9 cellular contexts compared by ENCODE assay signal in genomic region chr18:13614318-13614643, GRCh38.
DNase-seq lines count a peak whose midpoint lies in the region; ATAC-seq and TF ChIP-seq lines count a peak whose summit lies in the region.
"Had no signal": no experiment of that assay in that cellular context is flagged by ENCODE, and none has a peak within 500 bp of the region (broad histone marks: within the 10 kb centered on the region; RNA-seq: fewer than 3 reads in every experiment).

No MANE protein-coding gene starts in this region.

- intact Hi-C loops in naive thymus-derived CD4-positive, alpha-beta T cell (cut with micrococcal nuclease): loop anchor here (5.0 to 10.0 kb wide), 8 partner anchors 37 to 912 kb away; partner anchors contain the start of genes CEP192 (in 1 of the 2), CEP76 (in 1 of the 2) and PSMG2 (in 1 of the 2)

- H3K36me3 Mint-ChIP-seq in activated CD8-positive, alpha-beta T cell treated with anti-CD3 and anti-CD28 coated beads, Interleukin-2, amount 10 ng/mL, durations not matched to agents 7 days and 5 days (ENCODE audit: low read depth): peaks cover 19% of the 10 kb centered on the region
- H3K36me3 Mint-ChIP-seq in naive thymus-derived CD4-positive, alpha-beta T cell: peaks cover 0 to 12% (median 0%) of the 10 kb centered on the region in 5 donors
- H3K36me3 Mint-ChIP-seq: brain had no signal

- H3K9ac ChIP-seq in BLaER1: peak overlapping the region; percentile 87

- H3K4me3 Mint-ChIP-seq in activated CD8-positive, alpha-beta T cell treated with anti-CD3 and anti-CD28 coated beads, Interleukin-2, amount 10 ng/mL, durations not matched to agents 7 days and 5 days: peak overlapping the region; percentile 84
- H3K4me3 Mint-ChIP-seq in naive thymus-derived CD4-positive, alpha-beta T cell: peak overlapping the region; percentile 60 to 97 (median 84)

- H3K4me1 Mint-ChIP-seq in activated CD8-positive, alpha-beta T cell treated with anti-CD3 and anti-CD28 coated beads, Interleukin-2, amount 10 ng/mL, durations not matched to agents 7 days and 5 days (ENCODE audit: low read depth): peaks cover 88% of the 10 kb centered on the region
- peaks cover 53 to 87% (median 65%) of the 10 kb centered on the region in 7 donors for H3K4me1 Mint-ChIP-seq in naive thymus-derived CD4-positive, alpha-beta T cell

- H3K4me1 ChIP-seq in BLaER1: peaks cover 74% of the 10 kb centered on the region
- peaks cover 34 to 41% of the 10 kb centered on the region in 2 donors for H3K4me1 ChIP-seq in naive thymus-derived CD4-positive, alpha-beta T cell (ENCODE audit: control insufficient read depth in 2 of 2, insufficient read depth in 2 of 2, low read length in 2 of 2)

- peak overlapping the region; percentile 91 for H3K27ac ChIP-seq in BLaER1
- no peak overlapping the region for H3K27ac ChIP-seq in naive thymus-derived CD4-positive, alpha-beta T cell (ENCODE audit: low read depth, low read length)

- H4K20me1 ChIP-seq in BLaER1: peaks cover 44% of the 10 kb centered on the region

- no peaks in the 10 kb centered on the region for H3K27me3 Mint-ChIP-seq in activated CD8-positive, alpha-beta T cell treated with anti-CD3 and anti-CD28 coated beads, Interleukin-2, amount 10 ng/mL, durations not matched to agents 7 days and 5 days (ENCODE audit: low read depth)
- no peaks in the 10 kb centered on the region for H3K27me3 Mint-ChIP-seq in naive thymus-derived CD4-positive, alpha-beta T cell

- H3K4me2 ChIP-seq in BLaER1: peak overlapping the region; percentile 97

- peaks cover 12% of the 10 kb centered on the region for H3K36me3 ChIP-seq in BLaER1
- H3K36me3 ChIP-seq in GM06990 (ENCODE audit: control insufficient read depth, insufficient read depth, low read length): no peaks in the 10 kb centered on the region; the same call in 1 of the 2 replicates
- H3K36me3 ChIP-seq in naive thymus-derived CD4-positive, alpha-beta T cell (ENCODE audit: control insufficient read depth in 2 of 3, insufficient read depth in 3 of 3, low read length in 3 of 3): no peaks in the 10 kb centered on the region

- no peaks in the 10 kb centered on the region for H3K9me3 ChIP-seq in BLaER1
- no peaks in the 10 kb centered on the region for H3K9me3 ChIP-seq in naive thymus-derived CD4-positive, alpha-beta T cell (ENCODE audit: control insufficient read depth in 2 of 3, low read length in 3 of 3)

- H3K27ac Mint-ChIP-seq in activated CD8-positive, alpha-beta T cell treated with anti-CD3 and anti-CD28 coated beads, Interleukin-2, amount 10 ng/mL, durations not matched to agents 7 days and 5 days: peak overlapping the region; percentile 99
- H3K27ac Mint-ChIP-seq in naive thymus-derived CD4-positive, alpha-beta T cell: peak overlapping the region; percentile 50 to 96 (median 60)
- H3K27ac Mint-ChIP-seq: brain had no signal

- CTCF ChIA-PET in activated CD8-positive, alpha-beta T cell treated with anti-CD3 and anti-CD28 coated beads, Interleukin-2, amount 10 ng/mL, durations not matched to agents 7 days and 5 days (lab: Charles Lee): interaction anchor here (0.8 to 4.5 kb wide), 10 partner anchors 8 to 398 kb away, joined by 3 to 46 read pairs (median 4); no protein-coding TSS in a partner anchor
- CTCF ChIA-PET in naive thymus-derived CD4-positive, alpha-beta T cell (lab: Charles Lee): interaction anchor here (1.0 to 1.1 kb wide), 2 partner anchors 57 to 284 kb away, joined by 3 to 4 read pairs; no protein-coding TSS in a partner anchor

- no peaks in the 10 kb centered on the region for H3K9me3 Mint-ChIP-seq in activated CD8-positive, alpha-beta T cell treated with anti-CD3 and anti-CD28 coated beads, Interleukin-2, amount 10 ng/mL, durations not matched to agents 7 days and 5 days (ENCODE audit: insufficient read depth)
- no peaks in the 10 kb centered on the region for H3K9me3 Mint-ChIP-seq in naive thymus-derived CD4-positive, alpha-beta T cell

- DNase-seq in GM06990 (ENCODE audit: extremely low read depth, insufficient read length) (no peak), NCI-H2171 treated with DMSO at 0.1 percent for 48 hours (lab: John Stamatoyannopoulos, UW) (no peak), AML-193 (lab: John Stamatoyannopoulos, UW) (no peak), NCI-H2107 treated with DMSO at 0.1 percent for 48 hours (lab: John Stamatoyannopoulos, UW; ENCODE audit: unreplicated experiment) (no peak)
- peak; percentile 50 for DNase-seq in activated CD8-positive, alpha-beta T cell treated with anti-CD3 and anti-CD28 coated beads, Interleukin-2, amount 10 ng/mL, durations not matched to agents 7 days and 5 days
- DNase-seq in naive thymus-derived CD4-positive, alpha-beta T cell: no peak

- no peak for ATAC-seq in activated CD8-positive, alpha-beta T cell treated with anti-CD3 and anti-CD28 coated beads, Interleukin-2, amount 10 ng/mL, durations not matched to agents 7 days and 5 days
- no peak for ATAC-seq in naive thymus-derived CD4-positive, alpha-beta T cell
- no peak for ATAC-seq in GM21717 (IDR thresholded peaks at IDR 0.05; ENCODE audit: unreplicated experiment)

- POLR2A ChIA-PET in activated CD8-positive, alpha-beta T cell treated with anti-CD3 and anti-CD28 coated beads, Interleukin-2, amount 10 ng/mL, durations not matched to agents 7 days and 5 days (lab: Charles Lee): interaction anchor here (0.7 to 5.1 kb wide), 12 partner anchors 13 to 730 kb away, joined by 3 to 61 read pairs (median 4); partner anchors contain the start of genes CEP192, FAM210A, LDLRAD4 and PTPN2
- POLR2A ChIA-PET in naive thymus-derived CD4-positive, alpha-beta T cell (lab: Charles Lee): interaction anchor here (1.4 kb wide), 1 partner anchor 10 kb away, joined by 3 read pairs; no protein-coding TSS in a partner anchor

- TF ChIP-seq CTCF in GM06990 (IDR thresholded peaks at IDR 0.05; ENCODE audit: insufficient read depth, low read length, poor library complexity, severe bottlenecking): no peak

- H3K4me3 ChIP-seq in BLaER1: peak overlapping the region; percentile 84
- H3K4me3 ChIP-seq in GM06990 (replicated peaks; ENCODE audit: low read depth, low read length): peak overlapping the region; percentile 54
- H3K4me3 ChIP-seq in naive thymus-derived CD4-positive, alpha-beta T cell (ENCODE audit: low read length): no peak overlapping the region

- no peaks in the 10 kb centered on the region for H3K27me3 ChIP-seq in BLaER1
- no peaks in the 10 kb centered on the region for H3K27me3 ChIP-seq in GM06990 (replicated peaks; ENCODE audit: control insufficient read depth, insufficient read depth, low read length)
- H3K27me3 ChIP-seq in naive thymus-derived CD4-positive, alpha-beta T cell (ENCODE audit: control insufficient read depth in 2 of 2, insufficient read depth in 2 of 2, low read length in 2 of 2): no peaks in the 10 kb centered on the region
